Comparison of ENCODE assay signal across 13 cellular contexts in the genomic region with DNA sequence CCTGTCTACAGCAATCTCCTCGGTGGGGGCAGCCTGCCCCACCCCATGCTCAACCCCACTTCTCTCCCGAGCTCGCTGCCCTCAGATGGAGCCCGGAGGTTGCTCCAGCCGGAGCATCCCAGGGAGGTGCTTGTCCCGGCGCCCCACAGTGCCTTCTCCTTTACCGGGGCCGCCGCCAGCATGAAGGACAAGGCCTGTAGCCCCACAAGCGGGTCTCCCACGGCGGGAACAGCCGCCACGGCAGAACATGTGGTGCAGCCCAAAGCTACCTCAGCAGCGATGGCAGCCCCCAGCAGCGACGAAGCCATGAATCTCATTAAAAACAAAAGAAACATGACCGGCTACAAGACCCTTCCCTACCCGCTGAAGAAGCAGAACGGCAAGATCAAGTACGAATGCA.
"Had no signal": no experiment of that assay in that cellular context is flagged by ENCODE, and none has a peak within 500 bp of the region (broad histone marks: within the 10 kb centered on the region; RNA-seq: fewer than 3 reads in every experiment).

No MANE protein-coding gene starts in this region.

- H3K4me1 ChIP-seq: gastroesophageal sphincter, uterus had no signal

- H3K36me3 ChIP-seq: cardiac muscle cell, ovary, uterus had no signal

- H3K27ac ChIP-seq: cardiac muscle cell, gastroesophageal sphincter, ovary, thyroid gland, uterus had no signal

- FAIRE-seq: astrocyte, colon had no signal

- H3K9me3 ChIP-seq: gastroesophageal sphincter, ovary, thyroid gland, uterus had no signal

- H3K4me3 ChIP-seq: cardiac muscle cell, gastroesophageal sphincter, ovary, thyroid gland, uterus had no signal

- H3K27me3 ChIP-seq: cardiac muscle cell, ovary, thyroid gland, uterus had no signal

- ATAC-seq: gastroesophageal sphincter had no signal

- DNase-seq: activated CD4-positive, CD25-positive, alpha-beta regulatory T cell treated with anti-CD3 and anti-CD28 coated beads, Interleukin-2, amount 50 U/mL, for 72 hours; activated naive CD4-positive, alpha-beta T cell; mesendoderm; ovary; retina; stimulated activated CD4-positive, alpha-beta T cell treated with anti-CD3 and anti-CD28 coated beads, Interleukin-4, amount 100 ng/mL, for 1 hour; stimulated activated CD8-positive, alpha-beta memory T cell treated with anti-CD3 and anti-CD28 coated beads, Interleukin-4, amount 100 ng/mL, for 48 hours; thyroid gland; uterus had no signal
